ENCODE assay signal across 8 cellular contexts in genomic region chr1:159089184-159089791, GRCh38. TPM values are rescaled to one million over a fixed set of nuclear protein-coding genes. Genes with fewer than 3 reads are reported as not detected.
A peak's percentile ranks its signal among the peaks of the same experiment; 100 is the strongest.
DNase-seq lines count a peak whose midpoint lies in the region; ATAC-seq and TF ChIP-seq lines count a peak whose summit lies in the region.

No MANE protein-coding gene starts in this region.

- H3K4me2 ChIP-seq in hepatocyte, result no peak overlapping the region

- H3K4me3 ChIP-seq in Panc1 (ENCODE audit: low read depth in 2 of 2, low read length in 2 of 2) (no peak overlapping the region), hepatocyte (no peak overlapping the region)

- TF ChIP-seq CTCF in C4-2B (conservative IDR thresholded peaks at IDR 0.05) (peak; percentile 87), Panc1 (IDR thresholded peaks at IDR 0.05) (peak; percentile 58; the same call in 1 of the 2 replicates), hepatocyte (IDR thresholded peaks at IDR 0.05; ENCODE audit: poor library complexity) (peak; percentile 42)

- in situ Hi-C loops in Panc1 (cut with HindIII; ENCODE audit: low pct_unique_long_range_greater_than_20kb, low sequenced_read_pairs), result no loop called here

- H3K27me3 ChIP-seq in Panc1 (ENCODE audit: control insufficient read depth, insufficient read depth, low read length) (no peaks in the 10 kb centered on the region), hepatocyte (no peaks in the 10 kb centered on the region)

- H3K79me2 ChIP-seq in hepatocyte, result no peaks in the 10 kb centered on the region

- BruUV-seq in Panc1 (replicated peaks; lab: Mats Ljungman, UMichigan), result no TSS peak

- H3K9me3 ChIP-seq in Panc1 (ENCODE audit: control insufficient read depth, insufficient read depth, low read depth, low read length) (no peaks in the 10 kb centered on the region), hepatocyte (ENCODE audit: low read depth) (no peaks in the 10 kb centered on the region)

- POLR2A ChIA-PET in Panc1 (lab: Charles Lee), result no interaction called here

- CTCF ChIA-PET in Panc1 (lab: Charles Lee), result interaction anchor here (0.6 kb wide), 1 partner anchor 125 kb away, joined by 3 read pairs; no protein-coding TSS in a partner anchor

- no peaks in the 10 kb centered on the region for H4K20me1 ChIP-seq in hepatocyte (ENCODE audit: insufficient read depth, poor library complexity, severe bottlenecking)

- H3K4me1 ChIP-seq in Panc1 (ENCODE audit: control insufficient read depth, insufficient read depth, low read length) (no peaks in the 10 kb centered on the region), hepatocyte (ENCODE audit: insufficient read depth) (no peaks in the 10 kb centered on the region)

- DNase-seq in Panc1 (ENCODE audit: low read depth, low spot score) (no peak), hepatocyte (ENCODE audit: low spot score) (no peak), NCI-H1436 treated with DMSO at 0.1 percent for 48 hours (lab: John Stamatoyannopoulos, UW) (no peak)
- no peak for DNase-seq in NK-92 treated with Interleukin-12 subunit alpha and Interleukin-12 subunit beta, amount 100 ng/mL, for 24 hours (lab: John Stamatoyannopoulos, UW)

- H3K9me2 ChIP-seq in hepatocyte (replicated peaks; ENCODE audit: insufficient read depth), result no peaks in the 10 kb centered on the region

- intact Hi-C loops in Panc1 (cut with micrococcal nuclease; ENCODE audit: unreplicated experiment), result no loop called here

- H2AFZ ChIP-seq in hepatocyte, result no peak overlapping the region

- H3K36me3 ChIP-seq in Panc1 (ENCODE audit: control insufficient read depth, insufficient read depth, low read length), result no peaks in the 10 kb centered on the region
- H3K36me3 ChIP-seq in hepatocyte (replicated peaks; ENCODE audit: insufficient read depth, low read depth), result no peaks in the 10 kb centered on the region

- H3K27ac ChIP-seq in C4-2B (no peak overlapping the region), Panc1 (ENCODE audit: low read length) (no peak overlapping the region), hepatocyte (no peak overlapping the region)

- ATAC-seq in GM18909 (IDR thresholded peaks at IDR 0.05; ENCODE audit: poor library complexity, unreplicated experiment) (peak; percentile 54), Panc1 (no peak), HG03095 (IDR thresholded peaks at IDR 0.05; ENCODE audit: unreplicated experiment) (no peak), GM19397 (IDR thresholded peaks at IDR 0.05; ENCODE audit: unreplicated experiment) (no peak)

- WGBS in hepatocyte (ENCODE audit: low lambda C conversion rate, missing lambda C conversion rate), result 89% methylated on average over 4 of the region's 4 CpGs

RNA-seq across cellular contexts. Expression of gene AIM2, which starts 12.7 kb away (rescaled TPM):
- total RNA-seq in Panc1 (2021; ENCODE audit: unreplicated experiment), result not detected
- not detected for polyA plus RNA-seq in Panc1 (2012; ENCODE audit: insufficient read length)
- total RNA-seq in hepatocyte, result 0.30 TPM in 1 of 2 replicates, not detected in the other
- polyA plus RNA-seq in hepatocyte, result 1.1 TPM in 1 of 2 replicates, not detected in the other
